17 cellular contexts compared by ENCODE assay signal in genomic region chr17:31830971-31831755, GRCh38. TPM values are rescaled to one million over a fixed set of nuclear protein-coding genes. Genes with fewer than 3 reads are reported as not detected.
A peak's percentile ranks its signal among the peaks of the same experiment; 100 is the strongest.
DNase-seq lines count a peak whose midpoint lies in the region; ATAC-seq, FAIRE-seq and TF ChIP-seq lines count a peak whose summit lies in the region.
"Had no signal": no experiment of that assay in that cellular context is flagged by ENCODE, and none has a peak within 500 bp of the region (broad histone marks: within the 10 kb centered on the region; RNA-seq: fewer than 3 reads in every experiment).

No MANE protein-coding gene starts in this region.

- no peak overlapping the region for H3K27ac ChIP-seq in fibroblast of lung (ENCODE audit: insufficient read depth, low read length)

- peaks cover 4% of the 10 kb centered on the region for H3K4me1 ChIP-seq in fibroblast of lung (ENCODE audit: control insufficient read depth, extremely low read depth, insufficient read depth, low read length)

- peak overlapping the region; percentile 47 for H2AFZ ChIP-seq in fibroblast of lung (ENCODE audit: low read length)

- H3K4me1 Mint-ChIP-seq in osteocyte (ENCODE audit: unreplicated experiment) = peaks cover 13% of the 10 kb centered on the region
- H3K4me1 Mint-ChIP-seq in activated CD4-positive, alpha-beta T cell treated with anti-CD3 and anti-CD28 coated beads, Interleukin-2, amount 10 ng/mL, durations not matched to agents 7 days and 5 days = peaks cover 8% of the 10 kb centered on the region
- H3K4me1 Mint-ChIP-seq: neural crest cell had no signal

- no peak overlapping the region for H3K9ac ChIP-seq in fibroblast of lung (ENCODE audit: insufficient read depth, low read length)

- H4K20me1 ChIP-seq in fibroblast of lung (ENCODE audit: control insufficient read depth, extremely low read depth, insufficient read depth, low read length) = no peaks in the 10 kb centered on the region

- H3K27me3 ChIP-seq in fibroblast of lung (ENCODE audit: control insufficient read depth, insufficient read depth, low read length) = no peaks in the 10 kb centered on the region

- no peak overlapping the region for H3K4me3 Mint-ChIP-seq in osteocyte (ENCODE audit: unreplicated experiment)
- H3K4me3 Mint-ChIP-seq in activated CD4-positive, alpha-beta T cell treated with anti-CD3 and anti-CD28 coated beads, Interleukin-2, amount 10 ng/mL, durations not matched to agents 7 days and 5 days = no peak overlapping the region
- H3K4me3 Mint-ChIP-seq: activated CD8-positive, alpha-beta T cell treated with anti-CD3 and anti-CD28 coated beads, Interleukin-2, amount 10 ng/mL, durations not matched to agents 7 days and 5 days; immature natural killer cell; memory B cell; neural crest cell had no signal

- no peaks in the 10 kb centered on the region for H3K9me3 ChIP-seq in fibroblast of lung (ENCODE audit: control insufficient read depth, insufficient read depth, low read depth, low read length)

- TF ChIP-seq CTCF in fibroblast of lung (conservative IDR thresholded peaks at IDR 0.05 in 1 of 2, IDR thresholded peaks at IDR 0.05 in 1 of 2; ENCODE audit: low read depth in 1 of 2, low read length in 2 of 2) (no peak), osteocyte (IDR thresholded peaks at IDR 0.05) (no peak), GM20000 (IDR thresholded peaks at IDR 0.05; ENCODE audit: extremely low read depth, missing control alignments) (no peak)

- no peak for ATAC-seq in HG03571 (IDR thresholded peaks at IDR 0.05; ENCODE audit: unreplicated experiment)
- ATAC-seq: activated CD8-positive, alpha-beta T cell treated with anti-CD3 and anti-CD28 coated beads, Interleukin-2, amount 10 ng/mL, durations not matched to agents 7 days and 5 days; PC-3 had no signal

- no peak overlapping the region for H3K4me3 ChIP-seq in fibroblast of lung (replicated peaks in 1 of 4; ENCODE audit: control extremely low read depth in 1 of 4, insufficient read depth in 1 of 4, low read depth in 3 of 4, low read length in 4 of 4)

- peak overlapping the region; percentile 61 for H3K27ac Mint-ChIP-seq in osteocyte (ENCODE audit: unreplicated experiment)
- no peak overlapping the region for H3K27ac Mint-ChIP-seq in activated CD4-positive, alpha-beta T cell treated with anti-CD3 and anti-CD28 coated beads, Interleukin-2, amount 10 ng/mL, durations not matched to agents 7 days and 5 days
- H3K27ac Mint-ChIP-seq: activated CD8-positive, alpha-beta T cell treated with anti-CD3 and anti-CD28 coated beads, Interleukin-2, amount 10 ng/mL, durations not matched to agents 7 days and 5 days; immature natural killer cell; memory B cell had no signal

- POLR2A ChIA-PET in activated CD4-positive, alpha-beta T cell treated with anti-CD3 and anti-CD28 coated beads, Interleukin-2, amount 10 ng/mL, durations not matched to agents 7 days and 5 days (lab: Charles Lee) = no interaction called here

- H3K27me3 Mint-ChIP-seq in osteocyte (ENCODE audit: unreplicated experiment) = no peaks in the 10 kb centered on the region
- no peaks in the 10 kb centered on the region for H3K27me3 Mint-ChIP-seq in activated CD4-positive, alpha-beta T cell treated with anti-CD3 and anti-CD28 coated beads, Interleukin-2, amount 10 ng/mL, durations not matched to agents 7 days and 5 days
- H3K27me3 Mint-ChIP-seq: memory B cell had no signal

- H3K36me3 ChIP-seq in fibroblast of lung (ENCODE audit: control insufficient read depth, insufficient read depth, low read length) = peaks cover 1% of the 10 kb centered on the region

- FAIRE-seq in frontal cortex (lab: Jason Lieb, UNC) = no peak

- H3K9me3 Mint-ChIP-seq in osteocyte (ENCODE audit: unreplicated experiment) = no peaks in the 10 kb centered on the region
- no peaks in the 10 kb centered on the region for H3K9me3 Mint-ChIP-seq in activated CD4-positive, alpha-beta T cell treated with anti-CD3 and anti-CD28 coated beads, Interleukin-2, amount 10 ng/mL, durations not matched to agents 7 days and 5 days
- H3K9me3 Mint-ChIP-seq: immature natural killer cell, memory B cell, neural crest cell had no signal

- peak; percentile 64 for DNase-seq in EH (ENCODE audit: low read depth)
- DNase-seq in OCI-M1 (lab: John Stamatoyannopoulos, UW) = peak; percentile 9
- DNase-seq in fibroblast of lung (ENCODE audit: low read depth in 2 of 2) = peak; percentile 50 to 55
- no peak for DNase-seq in osteocyte (ENCODE audit: extremely low spot score, unreplicated experiment)
- no peak for DNase-seq in activated CD4-positive, alpha-beta T cell treated with anti-CD3 and anti-CD28 coated beads, Interleukin-2, amount 10 ng/mL, durations not matched to agents 7 days and 5 days
- no peak for DNase-seq in frontal cortex (ENCODE audit: low spot score in 2 of 2)
- DNase-seq in GM20000 (ENCODE audit: low spot score) = no peak
- DNase-seq: activated CD8-positive, alpha-beta T cell treated with anti-CD3 and anti-CD28 coated beads, Interleukin-2, amount 10 ng/mL, durations not matched to agents 7 days and 5 days; cerebellar nuclear complex; immature natural killer cell; NCI-H1048; NCI-H2171 treated with DMSO at 0.1 percent for 48 hours; NCI-H748 treated with DMSO at 0.1 percent for 48 hours; PC-3 had no signal

- H3K79me2 ChIP-seq in fibroblast of lung (ENCODE audit: control insufficient read depth, insufficient read depth, low read length) = no peaks in the 10 kb centered on the region

- CTCF ChIA-PET in activated CD4-positive, alpha-beta T cell treated with anti-CD3 and anti-CD28 coated beads, Interleukin-2, amount 10 ng/mL, durations not matched to agents 7 days and 5 days (lab: Charles Lee) = interaction anchor here (0.8 kb wide), 1 partner anchor 11 kb away, joined by 3 read pairs; no protein-coding TSS in a partner anchor

- no peak overlapping the region for H3K4me2 ChIP-seq in fibroblast of lung (ENCODE audit: extremely low read depth, insufficient read depth, low read length)

- peaks cover 1% of the 10 kb centered on the region for H3K36me3 Mint-ChIP-seq in osteocyte (ENCODE audit: unreplicated experiment)
- no peaks in the 10 kb centered on the region for H3K36me3 Mint-ChIP-seq in activated CD4-positive, alpha-beta T cell treated with anti-CD3 and anti-CD28 coated beads, Interleukin-2, amount 10 ng/mL, durations not matched to agents 7 days and 5 days (ENCODE audit: low read depth)
- H3K36me3 Mint-ChIP-seq: memory B cell had no signal

RNA-seq across cellular contexts. Expression of gene COPRS, which starts 27.9 kb away (rescaled TPM):
- total RNA-seq in fibroblast of lung (96.3 and 97.9 TPM in 2 replicates), osteocyte (51.2 and 52.9 TPM in 2 replicates), frontal cortex (35.1 TPM)
- polyA plus RNA-seq in fibroblast of lung = 98.7 and 108 TPM in 2 replicates
- 105 and 128 TPM in 2 replicates for polyA plus RNA-seq in fibroblast of lung (2012)
- 16.2 and 17.9 TPM in 2 replicates for polyA minus RNA-seq in fibroblast of lung (ENCODE audit: low replicate concordance)
- total RNA-seq in activated CD4-positive, alpha-beta T cell treated with anti-CD3 and anti-CD28 coated beads, Interleukin-2, amount 10 ng/mL, durations not matched to agents 7 days and 5 days = 10 to 100 TPM; 15.7 to 16.9 TPM

Comparison
In these comparisons a context has a peak if more than half of its experiments do, and no peak if none do; other contexts are left out.
1. DNase-seq: peak in EH (single experiment), OCI-M1 (single experiment) and fibroblast of lung (2 of 2); none in osteocyte (single experiment), activated CD4-positive, alpha-beta T cell treated with anti-CD3 and anti-CD28 coated beads, Interleukin-2, amount 10 ng/mL, durations not matched to agents 7 days and 5 days (single experiment), frontal cortex (0 of 2) and GM20000 (single experiment).